29 cellular contexts compared by ENCODE assay signal in genomic region chr5:42606464-42606869, GRCh38.
"Had no signal": no experiment of that assay in that cellular context is flagged by ENCODE, and none has a peak within 500 bp of the region (broad histone marks: within the 10 kb centered on the region; RNA-seq: fewer than 3 reads in every experiment).

No MANE protein-coding gene starts in this region.

- ATAC-seq: activated CD8-positive, alpha-beta memory T cell treated with anti-CD3 and anti-CD28 coated beads, Interleukin-2, amount 10 ng/mL, durations not matched to agents 7 days and 5 days; activated naive CD8-positive, alpha-beta T cell treated with anti-CD3 and anti-CD28 coated beads, Interleukin-2, amount 50 U/mL, for 24 hours; Panc1 had no signal

- FAIRE-seq: bronchial epithelial cell had no signal

- DNase-seq: activated CD4-positive, alpha-beta memory T cell treated with anti-CD3 and anti-CD28 coated beads, Interleukin-2, amount 10 ng/mL, durations not matched to agents 7 days and 5 days; activated CD4-positive, alpha-beta T cell treated with anti-CD3 and anti-CD28 coated beads for 1 hour; activated CD4-positive, alpha-beta T cell treated with anti-CD3 and anti-CD28 coated beads for 48 hours; activated CD4-positive, CD25-positive, alpha-beta regulatory T cell; activated CD8-positive, alpha-beta memory T cell treated with anti-CD3 and anti-CD28 coated beads for 24 hours; activated CD8-positive, alpha-beta memory T cell treated with anti-CD3 and anti-CD28 coated beads, Interleukin-2, amount 10 ng/mL, durations not matched to agents 7 days and 5 days; activated CD8-positive, alpha-beta memory T cell treated with anti-CD3 and anti-CD28 coated beads, Interleukin-2, amount 50 U/mL, for 48 hours; activated effector memory CD4-positive, alpha-beta T cell treated with Interleukin-2 at 50 U/mL for 16 hours; activated naive CD4-positive, alpha-beta T cell treated with anti-CD3 and anti-CD28 coated beads, Interleukin-2, amount 10 ng/mL, durations not matched to agents 7 days and 5 days; activated naive CD8-positive, alpha-beta T cell treated with anti-CD3 and anti-CD28 coated beads, Interleukin-2, amount 50 U/mL, for 24 hours; activated T-cell treated with anti-CD3 and anti-CD28 coated beads, Interleukin-2, amount 50 U/mL, for 48 hours; anterior cingulate cortex; caudate nucleus; NCI-H1048; NCI-H1105 treated with DMSO at 0.1 percent for 48 hours; NCI-H1436; NCI-H1694; NCI-H1930; NCI-H2081 treated with DMSO at 0.1 percent for 48 hours; NCI-H226; NCI-H446 treated with DMSO at 0.1 percent for 48 hours; NCI-H524; NCI-H69; NCI-H82; SHP77 treated with DMSO at 0.1 percent for 48 hours; T1000; WERI-Rb-1 had no signal

- H3K27ac ChIP-seq: WERI-Rb-1 had no signal

- H3K36me3 ChIP-seq: WERI-Rb-1 had no signal
